15 cellular contexts compared by ENCODE assay signal in the genomic region with DNA sequence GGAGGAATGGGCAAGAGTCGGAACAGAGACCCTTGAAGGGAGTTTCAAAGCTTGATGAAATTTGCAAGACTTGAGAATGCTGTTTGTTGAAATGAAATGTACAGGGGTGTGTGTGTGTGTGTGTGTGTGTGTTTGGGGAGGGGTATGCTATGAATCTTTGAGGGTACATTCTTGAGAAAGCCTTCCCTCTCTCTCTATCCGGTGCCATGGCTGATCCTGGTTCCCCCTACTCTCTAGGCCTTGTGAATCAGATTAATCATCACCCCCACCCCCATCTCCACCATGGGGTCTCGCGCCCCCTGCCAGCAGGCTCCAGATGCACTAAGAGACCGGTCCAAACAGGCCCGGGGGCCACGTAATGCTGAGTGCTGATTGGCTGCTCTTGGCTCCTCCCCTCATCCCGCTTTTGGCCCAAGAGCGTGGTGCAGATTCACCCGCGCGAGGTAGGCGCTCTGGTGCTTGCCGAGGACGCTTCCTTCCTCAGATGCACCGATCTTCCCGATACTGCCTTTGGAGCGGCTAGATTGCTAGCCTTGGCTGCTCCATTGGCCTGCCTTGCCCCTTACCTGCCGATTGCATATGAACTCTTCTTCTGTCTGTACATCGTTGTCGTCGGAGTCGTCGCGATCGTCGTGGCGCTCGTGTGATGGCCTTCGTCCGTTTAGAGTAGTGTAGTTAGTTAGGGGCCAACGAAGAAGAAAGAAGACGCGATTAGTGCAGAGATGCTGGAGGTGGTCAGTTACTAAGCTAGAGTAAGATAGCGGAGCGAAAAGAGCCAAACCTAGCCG. TPM values are rescaled to one million over a fixed set of nuclear protein-coding genes. Genes with fewer than 3 reads are reported as not detected.
DNase-seq lines count a peak whose midpoint lies in the region; ATAC-seq and TF ChIP-seq lines count a peak whose summit lies in the region.
"Had no signal": no experiment of that assay in that cellular context is flagged by ENCODE, and none has a peak within 500 bp of the region (broad histone marks: within the 10 kb centered on the region; RNA-seq: fewer than 3 reads in every experiment).

A gene (plus strand): TSS at position 441 of the 788 bp plus-strand sequence. CDS start 142,851 bp downstream, outside the sequence.

- H3K79me1 ChIP-seq in mesenchymal stem cell (replicated peaks; ENCODE audit: low read length, poor library complexity, severe bottlenecking) = no peaks in the 10 kb centered on the region

- no peaks in the 10 kb centered on the region for H3K36me3 ChIP-seq in heart left ventricle
- H3K36me3 ChIP-seq in mesenchymal stem cell (ENCODE audit: control insufficient read depth in 1 of 2, insufficient read depth in 2 of 2, low read depth in 1 of 2, low read length in 2 of 2) = no peaks in the 10 kb centered on the region

- H3K4me1 ChIP-seq in heart left ventricle (peaks cover 0 to 15% (median 0%) of the 10 kb centered on the region in 12 donors), mesenchymal stem cell (ENCODE audit: control insufficient read depth, insufficient read depth, low read depth, low read length) (peaks cover 11% of the 10 kb centered on the region)

- no peak for DNase-seq in heart left ventricle
- no peak for DNase-seq in Right ventricle myocardium superior
- peak; percentile 55 for DNase-seq in ecto neural progenitor cell (ENCODE audit: low spot score)
- DNase-seq in mesenchymal stem cell = no peak
- DNase-seq in type B pancreatic cell (ENCODE audit: extremely low spot score, unreplicated experiment) = no peak
- no peak for DNase-seq in NCI-H1417 treated with DMSO at 0.1 percent for 48 hours (lab: John Stamatoyannopoulos, UW)
- no peak for DNase-seq in HCEC 1CT
- DNase-seq: kidney glomerular epithelial cell, natural killer cell, NCI-H1436, RPMI8226, T1000 had no signal

- peak within 1 kb of the TSS in 9 of 12 donors; percentile 0 to 25 (median 12) for H3K4me3 ChIP-seq in heart left ventricle
- H3K4me3 ChIP-seq in mesenchymal stem cell (ENCODE audit: insufficient read depth in 1 of 2, low read depth in 1 of 2, low read length in 2 of 2) = peak within 1 kb of the TSS in 1 of 2 experiments; percentile 57
- H3K4me3 ChIP-seq: K562 had no signal

- H4K8ac ChIP-seq in mesenchymal stem cell (ENCODE audit: low read length) = no peak within 1 kb of the TSS

- intact Hi-C loops in heart left ventricle (cut with DNase I) = no loop called here
- intact Hi-C loops in Right ventricle myocardium superior (cut with DNase I) = no loop called here

- no peak within 1 kb of the TSS for H2AK5ac ChIP-seq in mesenchymal stem cell (ENCODE audit: low read length, severe bottlenecking)

- H3K4ac ChIP-seq in mesenchymal stem cell (ENCODE audit: low read depth in 1 of 2, low read length in 2 of 2) = no peak within 1 kb of the TSS

- TF ChIP-seq POLR2A in heart left ventricle (IDR thresholded peaks at IDR 0.05) = no peak

- no peak within 1 kb of the TSS for H3K14ac ChIP-seq in mesenchymal stem cell (ENCODE audit: low read length in 2 of 2)

- peaks cover 9% of the 10 kb centered on the region for H3K4me1 Mint-ChIP-seq in type B pancreatic cell (ENCODE audit: unreplicated experiment)
- H3K4me1 Mint-ChIP-seq: natural killer cell had no signal

- H4K91ac ChIP-seq in mesenchymal stem cell (ENCODE audit: low read length) = no peak within 1 kb of the TSS

- H3K18ac ChIP-seq in mesenchymal stem cell (ENCODE audit: low read depth in 1 of 2, low read length in 2 of 2) = no peak within 1 kb of the TSS

- H3K23ac ChIP-seq in mesenchymal stem cell (ENCODE audit: low read length in 2 of 2) = no peak within 1 kb of the TSS

- H2AFZ ChIP-seq in mesenchymal stem cell (ENCODE audit: low read depth, low read length) = no peak within 1 kb of the TSS

- H3K4me3 Mint-ChIP-seq in type B pancreatic cell = peak within 1 kb of the TSS; percentile 84
- H3K4me3 Mint-ChIP-seq: natural killer cell had no signal

- H3K27ac ChIP-seq in heart left ventricle (no peak within 1 kb of the TSS), mesenchymal stem cell (ENCODE audit: low read length, poor library complexity, severe bottlenecking) (no peak within 1 kb of the TSS)

- no peak within 1 kb of the TSS for H2BK120ac ChIP-seq in mesenchymal stem cell (ENCODE audit: low read depth, low read length)

- ATAC-seq in heart left ventricle (no peak), Right ventricle myocardium superior (ENCODE audit: poor library complexity) (no peak), HG02884 (IDR thresholded peaks at IDR 0.05; ENCODE audit: unreplicated experiment) (no peak)
- ATAC-seq: K562, natural killer cell had no signal

- TF ChIP-seq CTCF in heart left ventricle (IDR thresholded peaks at IDR 0.05) (no peak), type B pancreatic cell (conservative IDR thresholded peaks at IDR 0.05) (no peak)

- H3K4me2 ChIP-seq in mesenchymal stem cell (ENCODE audit: low read length, poor library complexity, severe bottlenecking) = peak within 1 kb of the TSS; percentile 12

- no peak within 1 kb of the TSS for H2BK12ac ChIP-seq in mesenchymal stem cell (ENCODE audit: low read length in 2 of 2)

- peaks cover 98% of the 10 kb centered on the region for H3K27me3 Mint-ChIP-seq in type B pancreatic cell

- H3K9me3 Mint-ChIP-seq in type B pancreatic cell = no peaks in the 10 kb centered on the region
- H3K9me3 Mint-ChIP-seq: natural killer cell had no signal

- no peaks in the 10 kb centered on the region for H3K36me3 Mint-ChIP-seq in type B pancreatic cell
- H3K36me3 Mint-ChIP-seq: natural killer cell had no signal

- H3K27ac Mint-ChIP-seq in type B pancreatic cell = peak within 1 kb of the TSS; percentile 7
- H3K27ac Mint-ChIP-seq: natural killer cell had no signal

- no peaks in the 10 kb centered on the region for H3K9me3 ChIP-seq in heart left ventricle
- peaks cover 12% of the 10 kb centered on the region for H3K9me3 ChIP-seq in mesenchymal stem cell (ENCODE audit: control insufficient read depth, low read length)

- WGBS in heart left ventricle, 4 donors = 4 to 22% (median 8%) methylated on average over 33 to 37 of the region's 37 CpGs
- 13% methylated on average over 32 of the region's 37 CpGs for WGBS in mesenchymal stem cell

- no peak within 1 kb of the TSS for H2BK15ac ChIP-seq in mesenchymal stem cell (ENCODE audit: low read depth, poor library complexity, severe bottlenecking)

- H3K27me3 ChIP-seq in heart left ventricle = peaks cover 0 to 86% (median 42%) of the 10 kb centered on the region in 9 donors
- peaks cover 47 to 82% of the 10 kb centered on the region in 2 experiments for H3K27me3 ChIP-seq in mesenchymal stem cell (ENCODE audit: control insufficient read depth in 1 of 2, insufficient read depth in 1 of 2, low read length in 2 of 2)

- H3K9ac ChIP-seq in mesenchymal stem cell (ENCODE audit: low read length) = no peak within 1 kb of the TSS

- H2BK5ac ChIP-seq in mesenchymal stem cell (ENCODE audit: low read depth, low read length, poor library complexity, severe bottlenecking) = no peak within 1 kb of the TSS

RNA-seq across cellular contexts. Expression of the gene that starts here (rescaled TPM):
- total RNA-seq in heart left ventricle (not detected), Right ventricle myocardium superior (not detected), type B pancreatic cell (ENCODE audit: low replicate concordance) (0.34 and 0.71 TPM in 2 replicates)
- polyA plus RNA-seq in heart left ventricle = not detected
- polyA plus RNA-seq in mesenchymal stem cell (2013, experiment 1 of 2) = not detected
- polyA plus RNA-seq in mesenchymal stem cell (2013, experiment 2 of 2) = not detected
- total RNA-seq: activated CD8-positive, alpha-beta memory T cell treated with anti-CD3 and anti-CD28 coated beads for 36 hours; natural killer cell had no signal
